ENCODE assay signal across 28 cellular contexts in the genomic region with DNA sequence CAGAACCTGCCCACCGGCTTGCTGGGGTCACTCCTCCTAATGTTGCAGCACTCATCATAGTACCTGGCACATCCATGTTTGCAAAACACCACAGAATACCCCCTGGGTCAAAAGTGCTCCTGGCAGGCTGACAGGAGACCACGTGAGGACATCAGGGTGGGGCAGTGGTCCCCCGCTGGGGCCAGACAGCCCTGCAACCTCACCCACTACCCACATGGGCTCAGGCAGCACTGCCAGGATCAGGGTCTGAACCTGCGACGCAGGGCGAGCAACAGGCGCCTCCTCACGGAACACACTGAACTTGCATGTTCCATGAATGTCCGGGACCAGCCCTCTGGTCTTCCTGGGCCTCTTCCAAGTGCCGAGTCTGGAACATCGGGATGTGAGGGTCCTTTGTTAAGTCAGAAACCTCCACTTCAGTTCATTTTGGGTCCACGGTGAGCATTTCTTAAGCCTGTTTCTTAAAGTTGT. TPM values are rescaled to one million over a fixed set of nuclear protein-coding genes. Genes with fewer than 3 reads are reported as not detected.
DNase-seq lines count a peak whose midpoint lies in the region; ATAC-seq and TF ChIP-seq lines count a peak whose summit lies in the region.
"Had no signal": no experiment of that assay in that cellular context is flagged by ENCODE, and none has a peak within 500 bp of the region (broad histone marks: within the 10 kb centered on the region; RNA-seq: fewer than 3 reads in every experiment).

No MANE protein-coding gene starts in this region.

- DNase-seq in COLO829 (ENCODE audit: low spot score) (peak; percentile 46), RPMI7951 (ENCODE audit: low read depth) (peak; percentile 42), foreskin melanocyte (peak; percentile 69), trophoblast cell (peak; percentile 14 to 34), globus pallidus (ENCODE audit: low spot score) (no peak), DMS53 treated with DMSO at 0.1 percent for 48 hours (lab: John Stamatoyannopoulos, UW; ENCODE audit: unreplicated experiment) (no peak), NCI-H1694 treated with DMSO at 0.1 percent for 48 hours (lab: John Stamatoyannopoulos, UW) (no peak)
- DNase-seq: activated CD4-positive, alpha-beta T cell treated with anti-CD3 and anti-CD28 coated beads for 1 hour; activated CD8-positive, alpha-beta T cell treated with anti-CD3 and anti-CD28 coated beads, Interleukin-2, amount 10 ng/mL, durations not matched to agents 7 days and 5 days; CD8-positive, alpha-beta T cell; DMS 273 treated with DMSO at 0.1 percent for 48 hours; effector CD4-positive, alpha-beta T cell; EL; erythroblast; midbrain; naive B cell; NCI-H1092 treated with DMSO at 0.1 percent for 48 hours; NCI-H1930; NCI-H526 treated with DMSO at 0.1 percent for 48 hours; SHP77 treated with DMSO at 0.1 percent for 48 hours; small intestine; stimulated activated naive CD4-positive, alpha-beta T cell had no signal

- no peak overlapping the region for H3K27ac ChIP-seq in trophoblast cell (ENCODE audit: low read depth, low read length)
- H3K27ac ChIP-seq: suprapubic skin, vagina had no signal

- H3K79me1 ChIP-seq in trophoblast cell (ENCODE audit: low read length): no peaks in the 10 kb centered on the region

- H3K4me3 ChIP-seq in trophoblast cell (ENCODE audit: low read depth, low read length): no peak overlapping the region
- H3K4me3 ChIP-seq: suprapubic skin, vagina had no signal

- no peak overlapping the region for H2AK5ac ChIP-seq in trophoblast cell (ENCODE audit: low read length)

- H3K23ac ChIP-seq in trophoblast cell (ENCODE audit: low read length): no peak overlapping the region

- H3K4ac ChIP-seq in trophoblast cell (ENCODE audit: low read depth, low read length): no peak overlapping the region

- no CpG with 5 or more reads among the region's 12 CpGs for WGBS in trophoblast cell (ENCODE audit: extremely low coverage, insufficient coverage, insufficient read length)

- no peak overlapping the region for H2BK12ac ChIP-seq in trophoblast cell (ENCODE audit: low read length)

- H3K36me3 ChIP-seq in trophoblast cell (ENCODE audit: control insufficient read depth in 1 of 2, insufficient read depth in 2 of 2, low read length in 2 of 2): no peaks in the 10 kb centered on the region
- H3K36me3 ChIP-seq: suprapubic skin, vagina had no signal

- H3K4me2 ChIP-seq in trophoblast cell (ENCODE audit: low read length): no peak overlapping the region

- H3K4me1 ChIP-seq in trophoblast cell (ENCODE audit: control insufficient read depth in 1 of 2, insufficient read depth in 2 of 2, low read length in 2 of 2): peaks cover 4% of the 10 kb centered on the region in 2 experiments
- H3K4me1 ChIP-seq: suprapubic skin, vagina had no signal

- H4K12ac ChIP-seq in trophoblast cell (ENCODE audit: low read depth, low read length): no peak overlapping the region

- no peak for TF ChIP-seq POLR2A in GM18505 (IDR thresholded peaks at IDR 0.05; ENCODE audit: borderline replicate concordance, extremely low read depth, insufficient read depth, insufficient read length)

- no peak overlapping the region for H4K8ac ChIP-seq in trophoblast cell (ENCODE audit: low read depth, low read length)

- ATAC-seq in GM18505 (IDR thresholded peaks at IDR 0.05; ENCODE audit: unreplicated experiment): no peak
- ATAC-seq: activated CD8-positive, alpha-beta T cell treated with anti-CD3 and anti-CD28 coated beads, Interleukin-2, amount 10 ng/mL, durations not matched to agents 7 days and 5 days; activated naive CD4-positive, alpha-beta T cell treated with anti-CD3 and anti-CD28 coated beads, Interleukin-2, amount 50 U/mL, for 72 hours; CD8-positive, alpha-beta T cell; Panc1 had no signal

- no peak overlapping the region for H4K91ac ChIP-seq in trophoblast cell (ENCODE audit: low read depth, low read length)

- H2BK120ac ChIP-seq in trophoblast cell (ENCODE audit: insufficient read depth, low read length, poor library complexity): no peak overlapping the region

- no peak overlapping the region for H3K9ac ChIP-seq in trophoblast cell (ENCODE audit: low read length)

- no peak overlapping the region for H3K14ac ChIP-seq in trophoblast cell (ENCODE audit: low read length)

- no peaks in the 10 kb centered on the region for H3K9me3 ChIP-seq in trophoblast cell (ENCODE audit: insufficient read depth, low read depth, low read length)
- H3K9me3 ChIP-seq: suprapubic skin, vagina had no signal

- H2BK5ac ChIP-seq in trophoblast cell (ENCODE audit: low read depth, low read length, poor library complexity): no peak overlapping the region

- H3K79me2 ChIP-seq in trophoblast cell (ENCODE audit: control insufficient read depth, insufficient read depth, low read length, poor library complexity): no peaks in the 10 kb centered on the region

- H3K27me3 ChIP-seq in trophoblast cell (ENCODE audit: insufficient read depth, low read length): no peaks in the 10 kb centered on the region
- H3K27me3 ChIP-seq: suprapubic skin, vagina had no signal

- H2AFZ ChIP-seq in trophoblast cell (ENCODE audit: insufficient read depth, low read length, poor library complexity): no peak overlapping the region

- H3K18ac ChIP-seq in trophoblast cell (ENCODE audit: low read length): no peak overlapping the region

RNA-seq across cellular contexts. Expression of a gene that starts 1.4 kb away (rescaled TPM):
- not detected in 2 replicates for total RNA-seq in RPMI7951 (2014; rRNA removed; shearing (Covaris generic))
- 0.10 TPM in 2 replicates for polyA plus RNA-seq in trophoblast cell (2013)
- total RNA-seq: activated naive CD4-positive, alpha-beta T cell treated with anti-CD3 and anti-CD28 coated beads, Interleukin-2, amount 50 U/mL, for 72 hours; CD8-positive, alpha-beta T cell; H4; vagina had no signal

Comparison
In these comparisons a context has a peak if more than half of its experiments do, and no peak if none do; other contexts are left out.
1. DNase-seq: peak in COLO829 (single experiment), RPMI7951 (single experiment), foreskin melanocyte (single experiment) and trophoblast cell (2 of 2); none in globus pallidus (single experiment), DMS53 treated with DMSO at 0.1 percent for 48 hours (single experiment) and NCI-H1694 treated with DMSO at 0.1 percent for 48 hours (single experiment).